ENCODE assay signal across 11 cellular contexts in the genomic region with DNA sequence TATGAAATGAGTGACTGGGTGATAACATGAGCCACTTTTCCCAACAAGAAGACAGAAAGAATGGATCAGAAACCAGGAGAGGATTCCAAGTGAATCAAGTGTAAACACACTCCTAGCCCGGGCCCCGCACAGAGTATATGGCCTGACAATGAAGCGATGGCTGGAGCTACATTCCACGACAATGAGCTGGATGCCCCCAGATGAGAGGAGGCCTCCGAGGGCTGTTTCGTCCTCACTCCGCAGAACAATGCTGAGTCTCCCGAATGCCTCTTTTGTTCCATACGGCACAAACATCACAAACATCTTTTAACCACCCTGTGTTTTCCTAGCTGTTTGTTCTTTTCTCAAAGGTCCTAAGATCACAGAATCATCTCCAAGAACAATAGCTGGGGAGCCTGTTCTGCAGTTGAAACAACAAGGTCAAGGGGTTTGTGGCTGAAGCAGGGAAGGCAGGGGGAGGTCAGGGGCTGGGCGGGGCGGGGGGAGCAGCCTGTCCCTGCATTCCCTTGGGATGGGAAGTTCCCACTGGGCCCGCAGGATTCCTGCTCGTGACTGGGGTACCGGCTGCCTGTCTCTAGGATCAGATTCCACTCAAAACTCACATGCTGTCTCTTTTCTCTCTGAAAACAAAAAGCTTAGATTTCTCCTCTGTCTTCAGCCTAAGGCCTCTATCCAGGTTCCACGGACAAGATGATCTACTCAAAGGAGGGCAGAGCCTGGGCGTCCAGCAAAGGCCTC.
DNase-seq lines count a peak whose midpoint lies in the region; ATAC-seq and TF ChIP-seq lines count a peak whose summit lies in the region.
"Had no signal": no experiment of that assay in that cellular context is flagged by ENCODE, and none has a peak within 500 bp of the region (broad histone marks: within the 10 kb centered on the region; RNA-seq: fewer than 3 reads in every experiment).

No MANE protein-coding gene starts in this region.

- H3K36me3 ChIP-seq in IMR-90 (ENCODE audit: control insufficient read depth, insufficient read depth, low read length) (no peaks in the 10 kb centered on the region), endodermal cell (ENCODE audit: control insufficient read depth, insufficient read depth, low read length) (no peaks in the 10 kb centered on the region), mesodermal cell (ENCODE audit: control insufficient read depth, insufficient read depth, low read length) (peaks cover 3% of the 10 kb centered on the region), thyroid gland (no peaks in the 10 kb centered on the region)

- peak overlapping the region; percentile 88 for H3K56ac ChIP-seq in IMR-90 (ENCODE audit: extremely low read depth, insufficient read depth, low read length)

- H3K27me3 ChIP-seq in IMR-90 (ENCODE audit: control insufficient read depth, insufficient read depth, low read length) (no peaks in the 10 kb centered on the region), endodermal cell (ENCODE audit: control insufficient read depth, insufficient read depth, low read length, poor library complexity, severe bottlenecking) (no peaks in the 10 kb centered on the region), thyroid gland (no peaks in the 10 kb centered on the region)

- H2AFZ ChIP-seq in IMR-90 (replicated peaks; ENCODE audit: low read length, poor library complexity), result peak overlapping the region; percentile 78

- TF ChIP-seq CTCF in AG04449 (IDR thresholded peaks at IDR 0.05; ENCODE audit: insufficient read depth, low read length, missing control alignments) (no peak), IMR-90 (conservative IDR thresholded peaks at IDR 0.05; ENCODE audit: low read depth, low read length) (no peak), endodermal cell (conservative IDR thresholded peaks at IDR 0.05) (no peak), thyroid gland (IDR thresholded peaks at IDR 0.05) (no peak)

- dilution Hi-C loops in IMR-90 (cut with HindIII; ENCODE audit: low sequenced_read_pairs, unreplicated experiment), result no loop called here

- peak overlapping the region; percentile 90 for H4K5ac ChIP-seq in IMR-90 (ENCODE audit: low read depth, low read length)

- H4K8ac ChIP-seq in IMR-90 (ENCODE audit: low read depth in 2 of 2, low read length in 2 of 2), result peak overlapping the region; percentile 22 to 92; a peak in 3 of 4 replicates

- POLR2A ChIA-PET in AG04449 (lab: Yijun Ruan, JAX), result interaction anchor here (0.6 to 1.4 kb wide), 5 partner anchors 22 to 447 kb away, joined by 3 to 9 read pairs (median 4); a partner anchor contains a TSS
- POLR2A ChIA-PET in IMR-90 (lab: Charles Lee; ENCODE audit: unreplicated experiment), result interaction anchor here (1.1 kb wide), 1 partner anchor 63 kb away, joined by 3 read pairs; no protein-coding TSS in a partner anchor

- peak overlapping the region; percentile 83 for H3K18ac ChIP-seq in IMR-90 (ENCODE audit: low read depth, low read length)

- H3K4me3 Mint-ChIP-seq in endodermal cell, result peak overlapping the region; percentile 26
- H3K4me3 Mint-ChIP-seq in stimulated activated memory B cell treated with anti-CD40 and anti-IgM and Interleukin-4, amounts not matched to agents 10 μg/mL and 1 μg/mL and 100 μg/mL, for 72 hours, result no peak overlapping the region
- H3K4me3 Mint-ChIP-seq in activated CD8-positive, alpha-beta memory T cell treated with anti-CD3 and anti-CD28 coated beads, Interleukin-2, amount 10 ng/mL, durations not matched to agents 7 days and 5 days, result no peak overlapping the region
- H3K4me3 Mint-ChIP-seq: CD4-positive, alpha-beta memory T cell; IgD-negative memory B cell; naive thymus-derived CD4-positive, alpha-beta T cell had no signal

- H2BK15ac ChIP-seq in IMR-90 (ENCODE audit: low read depth, low read length), result peak overlapping the region; percentile 62; the same call in 2 of the 3 replicates

- CTCF ChIA-PET in AG04449 (lab: Yijun Ruan, JAX), result interaction anchor here (0.6 to 11.3 kb wide), 13 partner anchors 9 to 483 kb away, joined by 3 to 107 read pairs (median 4); a partner anchor contains a TSS
- CTCF ChIA-PET in IMR-90 (lab: Yijun Ruan, JAX), result interaction anchor here (1.1 to 1.4 kb wide), 3 partner anchors 10 to 437 kb away, joined by 4 to 6 read pairs (median 4); no protein-coding TSS in a partner anchor
- CTCF ChIA-PET in activated CD8-positive, alpha-beta memory T cell treated with anti-CD3 and anti-CD28 coated beads, Interleukin-2, amount 10 ng/mL, durations not matched to agents 7 days and 5 days (lab: Charles Lee), result interaction anchor here (0.8 to 1.3 kb wide), 3 partner anchors 9 to 13 kb away, joined by 3 to 5 read pairs (median 3); no protein-coding TSS in a partner anchor

- H2AK9ac ChIP-seq in IMR-90 (replicated peaks; ENCODE audit: low read depth, low read length, poor library complexity), result peak overlapping the region; percentile 96

- in situ Hi-C loops in IMR-90 (cut with MboI; ENCODE audit: low sequenced_read_pairs), result loop anchor here (10.0 kb wide), 1 partner anchor 135 kb away; no protein-coding TSS in a partner anchor

- TF ChIP-seq RAD21 in IMR-90 (IDR thresholded peaks at IDR 0.05; ENCODE audit: low read length), result no peak

- peak overlapping the region; percentile 99 for H2BK20ac ChIP-seq in IMR-90 (ENCODE audit: low read depth, low read length)

- peak overlapping the region; percentile 99 for H3K4ac ChIP-seq in IMR-90 (ENCODE audit: low read depth, low read length)

- peak overlapping the region; percentile 100 for H2BK120ac ChIP-seq in IMR-90 (ENCODE audit: low read depth, low read length)

- WGBS in IMR-90 (ENCODE audit: extremely low coverage in 2 of 2, insufficient read length in 1 of 2), 2 experiments, result 2% methylated on average over 6 of the region's 16 CpGs; no CpG with 5 or more reads in 1 of the 2 experiments
- WGBS in endodermal cell (ENCODE audit: insufficient coverage in 1 of 2, insufficient read length in 1 of 2), 2 experiments, result 6 to 14% methylated on average over 11 to 16 of the region's 16 CpGs
- WGBS in mesodermal cell (ENCODE audit: insufficient coverage in 2 of 2), 2 experiments, result 10 to 11% methylated on average over 13 to 16 of the region's 16 CpGs
- WGBS in thyroid gland, 2 donors, result 51 to 58% methylated on average over 16 of the region's 16 CpGs

- no peaks in the 10 kb centered on the region for H3K36me3 Mint-ChIP-seq in endodermal cell (ENCODE audit: low read depth)
- no peaks in the 10 kb centered on the region for H3K36me3 Mint-ChIP-seq in stimulated activated memory B cell treated with anti-CD40 and anti-IgM and Interleukin-4, amounts not matched to agents 10 μg/mL and 1 μg/mL and 100 μg/mL, for 72 hours
- no peaks in the 10 kb centered on the region for H3K36me3 Mint-ChIP-seq in activated CD8-positive, alpha-beta memory T cell treated with anti-CD3 and anti-CD28 coated beads, Interleukin-2, amount 10 ng/mL, durations not matched to agents 7 days and 5 days
- H3K36me3 Mint-ChIP-seq: CD4-positive, alpha-beta memory T cell; IgD-negative memory B cell; naive thymus-derived CD4-positive, alpha-beta T cell had no signal

- peaks cover 3 to 56% of the 10 kb centered on the region in 2 experiments for H3K79me1 ChIP-seq in IMR-90 (ENCODE audit: low read depth in 1 of 2, low read length in 2 of 2)

- H4K20me1 ChIP-seq in IMR-90 (ENCODE audit: insufficient read depth, low read length), result no peaks in the 10 kb centered on the region

- H3K4me1 Mint-ChIP-seq in endodermal cell, result peaks cover 56% of the 10 kb centered on the region
- peaks cover 6% of the 10 kb centered on the region for H3K4me1 Mint-ChIP-seq in stimulated activated memory B cell treated with anti-CD40 and anti-IgM and Interleukin-4, amounts not matched to agents 10 μg/mL and 1 μg/mL and 100 μg/mL, for 72 hours
- H3K4me1 Mint-ChIP-seq in activated CD8-positive, alpha-beta memory T cell treated with anti-CD3 and anti-CD28 coated beads, Interleukin-2, amount 10 ng/mL, durations not matched to agents 7 days and 5 days, result no peaks in the 10 kb centered on the region

- peak overlapping the region; percentile 99 for H2BK5ac ChIP-seq in IMR-90 (ENCODE audit: low read depth, low read length, poor library complexity, severe bottlenecking)

- H3K4me1 ChIP-seq in IMR-90 (ENCODE audit: control insufficient read depth, insufficient read depth, low read length), result peaks cover 16% of the 10 kb centered on the region
- peaks cover 33% of the 10 kb centered on the region for H3K4me1 ChIP-seq in endodermal cell (ENCODE audit: control insufficient read depth, insufficient read depth, low read length)
- peaks cover 58% of the 10 kb centered on the region for H3K4me1 ChIP-seq in mesodermal cell (ENCODE audit: control insufficient read depth, insufficient read depth, low read length, poor library complexity, severe bottlenecking)
- H3K4me1 ChIP-seq in thyroid gland, result peaks cover 0 to 8% of the 10 kb centered on the region in 2 donors

- no peaks in the 10 kb centered on the region for H3K27me3 Mint-ChIP-seq in endodermal cell (ENCODE audit: insufficient read depth)
- no peaks in the 10 kb centered on the region for H3K27me3 Mint-ChIP-seq in stimulated activated memory B cell treated with anti-CD40 and anti-IgM and Interleukin-4, amounts not matched to agents 10 μg/mL and 1 μg/mL and 100 μg/mL, for 72 hours
- H3K27me3 Mint-ChIP-seq in activated CD8-positive, alpha-beta memory T cell treated with anti-CD3 and anti-CD28 coated beads, Interleukin-2, amount 10 ng/mL, durations not matched to agents 7 days and 5 days, result no peaks in the 10 kb centered on the region
- H3K27me3 Mint-ChIP-seq: CD4-positive, alpha-beta memory T cell; IgD-negative memory B cell; naive thymus-derived CD4-positive, alpha-beta T cell had no signal

- peak overlapping the region; percentile 61 for H3K4me2 ChIP-seq in IMR-90 (ENCODE audit: low read depth, low read length)

- H3K9ac ChIP-seq in IMR-90 (ENCODE audit: low read depth, low read length) (peak overlapping the region; percentile 23), endodermal cell (ENCODE audit: extremely low read depth, low read length, poor library complexity, severe bottlenecking) (peak overlapping the region; percentile 37)

- BruUV-seq in IMR-90 (replicated peaks; lab: Mats Ljungman, UMichigan), result no TSS peak

- intact Hi-C loops in IMR-90 (cut with micrococcal nuclease) (loop anchor here (2.0 kb wide), 2 partner anchors 139 to 249 kb away; no protein-coding TSS in a partner anchor), thyroid gland (cut with DNase I) (loop anchor here (10.0 kb wide), 1 partner anchor 135 kb away; no protein-coding TSS in a partner anchor)

- no peaks in the 10 kb centered on the region for H3K9me3 Mint-ChIP-seq in endodermal cell
- no peaks in the 10 kb centered on the region for H3K9me3 Mint-ChIP-seq in stimulated activated memory B cell treated with anti-CD40 and anti-IgM and Interleukin-4, amounts not matched to agents 10 μg/mL and 1 μg/mL and 100 μg/mL, for 72 hours
- no peaks in the 10 kb centered on the region for H3K9me3 Mint-ChIP-seq in activated CD8-positive, alpha-beta memory T cell treated with anti-CD3 and anti-CD28 coated beads, Interleukin-2, amount 10 ng/mL, durations not matched to agents 7 days and 5 days (ENCODE audit: low read depth)
- H3K9me3 Mint-ChIP-seq: CD4-positive, alpha-beta memory T cell; IgD-negative memory B cell; naive thymus-derived CD4-positive, alpha-beta T cell had no signal

- H2AK5ac ChIP-seq in IMR-90 (ENCODE audit: low read depth, low read length), result peak overlapping the region; percentile 98; the same call in 1 of the 2 replicates

- peak overlapping the region; percentile 100 for H3K23ac ChIP-seq in IMR-90 (ENCODE audit: low read depth, low read length)

- peaks cover 27% of the 10 kb centered on the region for H3K9me1 ChIP-seq in IMR-90 (ENCODE audit: insufficient read depth, low read length)

- H3K14ac ChIP-seq in IMR-90 (replicated peaks; ENCODE audit: low read depth, low read length), result peak overlapping the region; percentile 98

- no peak for TF ChIP-seq POLR2A in IMR-90 (IDR thresholded peaks at IDR 0.05; ENCODE audit: low read depth, low read length)
- TF ChIP-seq POLR2A in thyroid gland (IDR thresholded peaks at IDR 0.05), result no peak

- ATAC-seq in IMR-90 (ENCODE audit: low read depth), result peak; percentile 95
- no peak for ATAC-seq in stimulated activated memory B cell treated with anti-CD40 and anti-IgM and Interleukin-4, amounts not matched to agents 10 μg/mL and 1 μg/mL and 100 μg/mL, for 72 hours
- no peak for ATAC-seq in activated CD8-positive, alpha-beta memory T cell treated with anti-CD3 and anti-CD28 coated beads, Interleukin-2, amount 10 ng/mL, durations not matched to agents 7 days and 5 days
- no peak for ATAC-seq in GM19351 (IDR thresholded peaks at IDR 0.05; ENCODE audit: unreplicated experiment)
- ATAC-seq: naive thymus-derived CD4-positive, alpha-beta T cell had no signal

- H3K4me3 ChIP-seq in AG04449 (ENCODE audit: low read depth, low read length), result no peak overlapping the region; the same call in 1 of the 2 replicates
- no peak overlapping the region for H3K4me3 ChIP-seq in IMR-90 (ENCODE audit: insufficient read depth, low read depth, low read length)
- peak overlapping the region; percentile 5 for H3K4me3 ChIP-seq in endodermal cell (ENCODE audit: low read length)
- H3K4me3 ChIP-seq in mesodermal cell (ENCODE audit: extremely low read depth, insufficient read depth, low read length, poor library complexity, severe bottlenecking), result no peak overlapping the region
- H3K4me3 ChIP-seq in thyroid gland (replicated peaks in 1 of 3), result no peak overlapping the region

- peak overlapping the region; percentile 99 for H4K91ac ChIP-seq in IMR-90 (ENCODE audit: insufficient read depth, low read depth, low read length)

- no peaks in the 10 kb centered on the region for H3K9me3 ChIP-seq in IMR-90 (ENCODE audit: control insufficient read depth, insufficient read depth, low read length)
- H3K9me3 ChIP-seq in endodermal cell (ENCODE audit: control insufficient read depth, low read length), result peaks cover 3% of the 10 kb centered on the region
- H3K9me3 ChIP-seq in mesodermal cell (ENCODE audit: control insufficient read depth, low read length), result no peaks in the 10 kb centered on the region
- no peaks in the 10 kb centered on the region for H3K9me3 ChIP-seq in thyroid gland

- DNase-seq in AG04449 (ENCODE audit: low read depth, low spot score) (peak; percentile 53), IMR-90 (peak; percentile 86), endodermal cell (peak; percentile 93), thyroid gland (no peak)
- no peak for DNase-seq in activated CD8-positive, alpha-beta memory T cell treated with anti-CD3 and anti-CD28 coated beads, Interleukin-2, amount 10 ng/mL, durations not matched to agents 7 days and 5 days
- DNase-seq: CD4-positive, alpha-beta memory T cell; naive thymus-derived CD4-positive, alpha-beta T cell had no signal

- H3K27ac Mint-ChIP-seq in endodermal cell, result peak overlapping the region; percentile 96
- H3K27ac Mint-ChIP-seq in stimulated activated memory B cell treated with anti-CD40 and anti-IgM and Interleukin-4, amounts not matched to agents 10 μg/mL and 1 μg/mL and 100 μg/mL, for 72 hours, result no peak overlapping the region
- H3K27ac Mint-ChIP-seq in activated CD8-positive, alpha-beta memory T cell treated with anti-CD3 and anti-CD28 coated beads, Interleukin-2, amount 10 ng/mL, durations not matched to agents 7 days and 5 days, result no peak overlapping the region
- H3K27ac Mint-ChIP-seq: CD4-positive, alpha-beta memory T cell; IgD-negative memory B cell; naive thymus-derived CD4-positive, alpha-beta T cell had no signal

- H3K27ac ChIP-seq in IMR-90 (ENCODE audit: insufficient read depth, low read length), result peak overlapping the region; percentile 94
- peak overlapping the region; percentile 96 for H3K27ac ChIP-seq in endodermal cell (ENCODE audit: low read depth, low read length)
- H3K27ac ChIP-seq in mesodermal cell (ENCODE audit: low read depth, low read length, severe bottlenecking), result peak overlapping the region; percentile 90
- H3K27ac ChIP-seq in thyroid gland, result peak overlapping the region in 1 of 3 donors; percentile 17

Comparison
In these comparisons a context has a peak if more than half of its experiments do, and no peak if none do; other contexts are left out.
1. DNase-seq: peak in AG04449 (single experiment), IMR-90 (single experiment) and endodermal cell (single experiment); none in thyroid gland (0 of 2) and activated CD8-positive, alpha-beta memory T cell treated with anti-CD3 and anti-CD28 coated beads, Interleukin-2, amount 10 ng/mL, durations not matched to agents 7 days and 5 days (single experiment).